Comparison of ENCODE assay signal across 11 cellular contexts in genomic region chr14:37622231-37622923, GRCh38. TPM values are rescaled to one million over a fixed set of nuclear protein-coding genes. Genes with fewer than 3 reads are reported as not detected.
DNase-seq lines count a peak whose midpoint lies in the region; ATAC-seq and TF ChIP-seq lines count a peak whose summit lies in the region.
"Had no signal": no experiment of that assay in that cellular context is flagged by ENCODE, and none has a peak within 500 bp of the region (broad histone marks: within the 10 kb centered on the region; RNA-seq: fewer than 3 reads in every experiment).

No MANE protein-coding gene starts in this region.

- no peaks in the 10 kb centered on the region for H3K9me3 Mint-ChIP-seq in neural progenitor cell
- H3K9me3 Mint-ChIP-seq in activated CD8-positive, alpha-beta T cell treated with anti-CD3 and anti-CD28 coated beads, Interleukin-2, amount 10 ng/mL, durations not matched to agents 7 days and 5 days (ENCODE audit: insufficient read depth): no peaks in the 10 kb centered on the region

- no peaks in the 10 kb centered on the region for H3K79me2 ChIP-seq in neural progenitor cell (ENCODE audit: low read depth)

- no peak for ATAC-seq in HG03460 (IDR thresholded peaks at IDR 0.05; ENCODE audit: unreplicated experiment)
- no peak for ATAC-seq in activated CD8-positive, alpha-beta T cell treated with anti-CD3 and anti-CD28 coated beads, Interleukin-2, amount 10 ng/mL, durations not matched to agents 7 days and 5 days

- no peaks in the 10 kb centered on the region for H3K9me3 ChIP-seq in neural progenitor cell (ENCODE audit: low read depth)

- H3K27ac Mint-ChIP-seq in neural progenitor cell: no peak overlapping the region
- no peak overlapping the region for H3K27ac Mint-ChIP-seq in activated CD8-positive, alpha-beta T cell treated with anti-CD3 and anti-CD28 coated beads, Interleukin-2, amount 10 ng/mL, durations not matched to agents 7 days and 5 days
- H3K27ac Mint-ChIP-seq: brain had no signal

- no peaks in the 10 kb centered on the region for H3K4me1 ChIP-seq in neural progenitor cell

- DNase-seq in AG09309 (ENCODE audit: low read depth) (no peak), foreskin fibroblast (peak in 1 of 2 donors; percentile 47), neural progenitor cell (ENCODE audit: low spot score) (peak; percentile 76), SHP77 (lab: John Stamatoyannopoulos, UW) (no peak), amniotic stem cell (lab: John Stamatoyannopoulos, UW) (no peak)
- DNase-seq in activated CD8-positive, alpha-beta T cell treated with anti-CD3 and anti-CD28 coated beads, Interleukin-2, amount 10 ng/mL, durations not matched to agents 7 days and 5 days: no peak
- DNase-seq: NCI-H2029 had no signal

- peak overlapping the region; percentile 13 for H3K4me3 Mint-ChIP-seq in neural progenitor cell
- H3K4me3 Mint-ChIP-seq in activated CD8-positive, alpha-beta T cell treated with anti-CD3 and anti-CD28 coated beads, Interleukin-2, amount 10 ng/mL, durations not matched to agents 7 days and 5 days: no peak overlapping the region

- H3K36me3 ChIP-seq in neural progenitor cell: no peaks in the 10 kb centered on the region

- peaks cover 16% of the 10 kb centered on the region for H3K27me3 Mint-ChIP-seq in neural progenitor cell (ENCODE audit: insufficient read depth, low read depth)
- H3K27me3 Mint-ChIP-seq in activated CD8-positive, alpha-beta T cell treated with anti-CD3 and anti-CD28 coated beads, Interleukin-2, amount 10 ng/mL, durations not matched to agents 7 days and 5 days (ENCODE audit: low read depth): peaks cover 4% of the 10 kb centered on the region

- H3K27me3 ChIP-seq in neural progenitor cell: peaks cover 70% of the 10 kb centered on the region

- CTCF ChIA-PET in activated CD8-positive, alpha-beta T cell treated with anti-CD3 and anti-CD28 coated beads, Interleukin-2, amount 10 ng/mL, durations not matched to agents 7 days and 5 days (lab: Charles Lee): no interaction called here

- no peaks in the 10 kb centered on the region for H3K36me3 Mint-ChIP-seq in neural progenitor cell
- H3K36me3 Mint-ChIP-seq in activated CD8-positive, alpha-beta T cell treated with anti-CD3 and anti-CD28 coated beads, Interleukin-2, amount 10 ng/mL, durations not matched to agents 7 days and 5 days (ENCODE audit: low read depth): no peaks in the 10 kb centered on the region
- H3K36me3 Mint-ChIP-seq: brain had no signal

- H4K20me1 ChIP-seq in neural progenitor cell (ENCODE audit: low read depth): no peaks in the 10 kb centered on the region

- peak overlapping the region; percentile 98 for H2AFZ ChIP-seq in neural progenitor cell (replicated peaks)

- no peak for TF ChIP-seq CTCF in AG09309 (IDR thresholded peaks at IDR 0.05; ENCODE audit: control insufficient read depth, insufficient read depth, low read depth, low read length, missing control alignments)
- TF ChIP-seq CTCF in WI38 (IDR thresholded peaks at IDR 0.05; ENCODE audit: low read depth, low read length): no peak
- TF ChIP-seq CTCF in foreskin fibroblast (IDR thresholded peaks at IDR 0.05; ENCODE audit: low read depth, low read length): no peak
- peak; percentile 24 for TF ChIP-seq CTCF in neural progenitor cell (IDR thresholded peaks at IDR 0.05)

- H3K4me3 ChIP-seq in AG09309 (ENCODE audit: control insufficient read depth, low read depth, low read length) (peak overlapping the region; percentile 41), WI38 (ENCODE audit: low read depth, low read length) (peak overlapping the region; percentile 35), foreskin fibroblast (ENCODE audit: low read depth in 1 of 2, low read length in 2 of 2) (peak overlapping the region; percentile 38 to 43), neural progenitor cell (peak overlapping the region; percentile 42)

- peaks cover 6% of the 10 kb centered on the region for H3K4me1 Mint-ChIP-seq in neural progenitor cell
- no peaks in the 10 kb centered on the region for H3K4me1 Mint-ChIP-seq in activated CD8-positive, alpha-beta T cell treated with anti-CD3 and anti-CD28 coated beads, Interleukin-2, amount 10 ng/mL, durations not matched to agents 7 days and 5 days (ENCODE audit: low read depth)
- H3K4me1 Mint-ChIP-seq: brain had no signal

- no peak overlapping the region for H3K27ac ChIP-seq in neural progenitor cell

- POLR2A ChIA-PET in activated CD8-positive, alpha-beta T cell treated with anti-CD3 and anti-CD28 coated beads, Interleukin-2, amount 10 ng/mL, durations not matched to agents 7 days and 5 days (lab: Charles Lee): no interaction called here

- peak overlapping the region; percentile 82 for H3K4me2 ChIP-seq in neural progenitor cell

- no peak overlapping the region for H3K9ac ChIP-seq in neural progenitor cell

- H3F3A ChIP-seq in neural progenitor cell (ENCODE audit: low read depth): peaks cover 5% of the 10 kb centered on the region

RNA-seq across cellular contexts. Expression of gene TTC6, which starts 26.9 kb away (rescaled TPM):
- 0.06 and 2.6 TPM in 2 replicates for total RNA-seq in neural progenitor cell (ENCODE audit: low replicate concordance)
- total RNA-seq in activated CD8-positive, alpha-beta T cell treated with anti-CD3 and anti-CD28 coated beads, Interleukin-2, amount 10 ng/mL, durations not matched to agents 7 days and 5 days: not detected

RNA-seq across cellular contexts. Expression of gene FOXA1, which starts 27.3 kb away (rescaled TPM):
- 0.06 and 0.99 TPM in 2 replicates for total RNA-seq in neural progenitor cell (ENCODE audit: low replicate concordance)
- not detected for total RNA-seq in activated CD8-positive, alpha-beta T cell treated with anti-CD3 and anti-CD28 coated beads, Interleukin-2, amount 10 ng/mL, durations not matched to agents 7 days and 5 days
- total RNA-seq: frontal cortex had no signal
